9 cellular contexts compared by ENCODE assay signal in genomic region chr19:15251010-15251748, GRCh38. TPM values are rescaled to one million over a fixed set of nuclear protein-coding genes. Genes with fewer than 3 reads are reported as not detected.
DNase-seq lines count a peak whose midpoint lies in the region; ATAC-seq, FAIRE-seq and TF ChIP-seq lines count a peak whose summit lies in the region.
"Had no signal": no experiment of that assay in that cellular context is flagged by ENCODE, and none has a peak within 500 bp of the region (broad histone marks: within the 10 kb centered on the region; RNA-seq: fewer than 3 reads in every experiment).

No MANE protein-coding gene starts in this region.

- peaks cover 66% of the 10 kb centered on the region for H3K4me1 Mint-ChIP-seq in nephron
- H3K4me1 Mint-ChIP-seq in CD8-positive, alpha-beta memory T cell = peaks cover 0 to 8% (median 6%) of the 10 kb centered on the region in 3 donors

- CTCF ChIA-PET in CD8-positive, alpha-beta memory T cell (lab: Charles Lee) = interaction anchor here (0.9 to 1.4 kb wide), 2 partner anchors 12 to 168 kb away, joined by 3 to 5 read pairs; partner anchors contain the start of gene AKAP8L

- POLR2A ChIA-PET in CD8-positive, alpha-beta memory T cell (lab: Charles Lee) = no interaction called here

- H3K9me3 Mint-ChIP-seq in nephron = no peaks in the 10 kb centered on the region
- H3K9me3 Mint-ChIP-seq in CD8-positive, alpha-beta memory T cell = no peaks in the 10 kb centered on the region
- H3K9me3 Mint-ChIP-seq: stimulated activated effector memory CD8-positive, alpha-beta T cell treated with anti-CD3 and anti-CD28 coated beads, Interleukin-12 subunit alpha, Interleukin-12 subunit beta, amount 100 ng/mL, for 72 hours had no signal

- DNase-seq in Peyer's patch (no peak), epithelial cell of prostate (ENCODE audit: low read depth, low spot score) (no peak), urothelium cell line (ENCODE audit: low spot score) (peak; percentile 57)
- no peak for DNase-seq in CD8-positive, alpha-beta memory T cell

- TF ChIP-seq POLR2A in Peyer's patch (IDR thresholded peaks at IDR 0.05) = no peak

- peaks cover 0 to 58% (median 11%) of the 10 kb centered on the region in 4 donors for H3K4me1 ChIP-seq in Peyer's patch
- no peaks in the 10 kb centered on the region for H3K4me1 ChIP-seq in CD8-positive, alpha-beta memory T cell (ENCODE audit: insufficient read depth, low read length)

- ATAC-seq in GM21447 (IDR thresholded peaks at IDR 0.05; ENCODE audit: unreplicated experiment) (no peak), GM21723 (IDR thresholded peaks at IDR 0.05; ENCODE audit: unreplicated experiment) (no peak)
- ATAC-seq: stimulated activated effector memory CD8-positive, alpha-beta T cell treated with anti-CD3 and anti-CD28 coated beads, Interleukin-12 subunit alpha, Interleukin-12 subunit beta, amount 100 ng/mL, for 72 hours had no signal

- peak overlapping the region; percentile 32 to 68 (median 58) for H3K4me3 Mint-ChIP-seq in nephron
- no peak overlapping the region for H3K4me3 Mint-ChIP-seq in CD8-positive, alpha-beta memory T cell
- H3K4me3 Mint-ChIP-seq: stimulated activated effector memory CD8-positive, alpha-beta T cell treated with anti-CD3 and anti-CD28 coated beads, Interleukin-12 subunit alpha, Interleukin-12 subunit beta, amount 100 ng/mL, for 72 hours had no signal

- no peak overlapping the region for H3K4me3 ChIP-seq in Peyer's patch
- H3K4me3 ChIP-seq in CD8-positive, alpha-beta memory T cell (ENCODE audit: low read length) = no peak overlapping the region
- H3K4me3 ChIP-seq: mucosa of descending colon had no signal

- peaks cover 4% of the 10 kb centered on the region for H3K27me3 Mint-ChIP-seq in nephron (ENCODE audit: low read depth)
- no peaks in the 10 kb centered on the region for H3K27me3 Mint-ChIP-seq in CD8-positive, alpha-beta memory T cell

- H3K27ac Mint-ChIP-seq in nephron = peak overlapping the region; percentile 97 to 100 (median 97)
- no peak overlapping the region for H3K27ac Mint-ChIP-seq in CD8-positive, alpha-beta memory T cell
- H3K27ac Mint-ChIP-seq: stimulated activated effector memory CD8-positive, alpha-beta T cell treated with anti-CD3 and anti-CD28 coated beads, Interleukin-12 subunit alpha, Interleukin-12 subunit beta, amount 100 ng/mL, for 72 hours had no signal

- TF ChIP-seq CTCF in Peyer's patch (IDR thresholded peaks at IDR 0.05) = no peak
- TF ChIP-seq CTCF in nephron (IDR thresholded peaks at IDR 0.05; ENCODE audit: unreplicated experiment in 3 of 3) = no peak

- H3K27ac ChIP-seq in Peyer's patch = peak overlapping the region; percentile 65 to 87 (median 78)
- peak overlapping the region; percentile 19 for H3K27ac ChIP-seq in epithelial cell of prostate
- no peak overlapping the region for H3K27ac ChIP-seq in CD8-positive, alpha-beta memory T cell (ENCODE audit: low read depth, low read length)

- H3K36me3 Mint-ChIP-seq in nephron (ENCODE audit: low read depth) = peaks cover 54% of the 10 kb centered on the region
- H3K36me3 Mint-ChIP-seq in CD8-positive, alpha-beta memory T cell = peaks cover 3 to 96% (median 7%) of the 10 kb centered on the region in 3 donors

- no peak for FAIRE-seq in urothelium cell line (lab: Jason Lieb, UNC)

- H3K36me3 ChIP-seq in Peyer's patch = peaks cover 0 to 63% (median 3%) of the 10 kb centered on the region in 3 donors
- H3K36me3 ChIP-seq in CD8-positive, alpha-beta memory T cell (ENCODE audit: insufficient read depth, low read length) = peaks cover 75% of the 10 kb centered on the region

- no peaks in the 10 kb centered on the region for H3K9me3 ChIP-seq in Peyer's patch
- no peaks in the 10 kb centered on the region for H3K9me3 ChIP-seq in CD8-positive, alpha-beta memory T cell (ENCODE audit: low read length)
- H3K9me3 ChIP-seq: mucosa of descending colon had no signal

- no peaks in the 10 kb centered on the region for H3K27me3 ChIP-seq in Peyer's patch
- no peaks in the 10 kb centered on the region for H3K27me3 ChIP-seq in CD8-positive, alpha-beta memory T cell (ENCODE audit: insufficient read depth, low read length, poor library complexity, severe bottlenecking)

RNA-seq across cellular contexts. Expression of gene EPHX3, which starts 18.9 kb away (rescaled TPM):
- not detected for total RNA-seq in Peyer's patch
- not detected for total RNA-seq in CD8-positive, alpha-beta memory T cell
- polyA plus RNA-seq in CD8-positive, alpha-beta memory T cell = not detected

RNA-seq across cellular contexts. Expression of gene NOTCH3, which starts 50.4 kb away (rescaled TPM):
- total RNA-seq in Peyer's patch = 10 to 100 TPM in 2 of 4 donors, 1 to 10 TPM in 2; 2.6 to 16.5 (median 8.9) TPM
- under 1 TPM in 1 of 2 experiments, not detected in 1; 0.04 TPM for total RNA-seq in CD8-positive, alpha-beta memory T cell
- not detected for polyA plus RNA-seq in CD8-positive, alpha-beta memory T cell

Comparison
In these comparisons a context has a peak if more than half of its experiments do, and no peak if none do; other contexts are left out.
1. H3K27ac Mint-ChIP-seq: peak in nephron (3 of 3); none in CD8-positive, alpha-beta memory T cell (0 of 8).
2. H3K4me3 Mint-ChIP-seq: peak in nephron (3 of 3); none in CD8-positive, alpha-beta memory T cell (0 of 7).